ENCODE assay signal across 30 cellular contexts in the genomic region with DNA sequence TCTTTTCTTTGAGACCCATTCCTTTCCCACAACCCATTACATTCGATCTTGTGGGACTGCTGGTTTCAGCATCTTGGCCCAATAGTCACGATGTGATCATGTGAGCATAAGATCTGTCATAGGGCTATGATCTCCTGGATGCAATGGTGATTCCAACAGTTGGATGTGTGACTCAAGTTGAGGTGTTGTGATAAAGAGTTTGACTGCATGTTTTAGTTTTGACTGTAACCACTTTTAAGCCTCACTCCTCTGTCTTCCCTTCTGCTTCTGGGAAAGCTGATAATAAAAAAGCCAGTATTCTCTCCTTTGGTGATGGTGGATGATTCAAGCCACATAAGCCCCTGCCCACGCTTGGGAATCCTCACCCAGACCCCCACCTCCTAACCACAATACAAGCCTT.
DNase-seq lines count a peak whose midpoint lies in the region; ATAC-seq, FAIRE-seq and TF ChIP-seq lines count a peak whose summit lies in the region.
"Had no signal": no experiment of that assay in that cellular context is flagged by ENCODE, and none has a peak within 500 bp of the region (broad histone marks: within the 10 kb centered on the region; RNA-seq: fewer than 3 reads in every experiment).

No MANE protein-coding gene starts in this region.

- H3K36me3 ChIP-seq in Panc1 (ENCODE audit: control insufficient read depth, insufficient read depth, low read length) = no peaks in the 10 kb centered on the region
- H3K36me3 ChIP-seq: neural progenitor cell, prostate gland, SJSA1, vagina had no signal

- TF ChIP-seq POLR2A in H54 (IDR thresholded peaks at IDR 0.05; ENCODE audit: low read depth, low read length) = no peak

- POLR2A ChIA-PET in Panc1 (lab: Charles Lee) = no interaction called here
- POLR2A ChIA-PET in activated CD8-positive, alpha-beta T cell treated with anti-CD3 and anti-CD28 coated beads for 36 hours (lab: Charles Lee) = no interaction called here

- FAIRE-seq in H54 (lab: Jason Lieb, UNC) = peak; percentile 87
- FAIRE-seq: D721Med, endometrium, G401.6, GM18507 had no signal

- H3K4me1 Mint-ChIP-seq in activated CD8-positive, alpha-beta T cell treated with anti-CD3 and anti-CD28 coated beads for 36 hours (ENCODE audit: low read depth) = no peaks in the 10 kb centered on the region
- H3K4me1 Mint-ChIP-seq: activated CD4-positive, alpha-beta T cell treated with anti-CD3 and anti-CD28 coated beads, Interleukin-2, amount 10 ng/mL, durations not matched to agents 7 days and 5 days; activated T-helper 17 cell treated with anti-CD3 and anti-CD28 coated beads, Interleukin-2, amount 50 U/mL, for 72 hours; neural progenitor cell; stimulated activated effector memory CD8-positive, alpha-beta T cell treated with anti-CD3 and anti-CD28 coated beads, Interleukin-12 subunit alpha, Interleukin-12 subunit beta, amount 100 ng/mL, for 72 hours had no signal

- in situ Hi-C loops in Panc1 (cut with HindIII; ENCODE audit: low pct_unique_long_range_greater_than_20kb, low sequenced_read_pairs) = no loop called here

- ATAC-seq in Panc1 (no peak), HG03378 (IDR thresholded peaks at IDR 0.05; ENCODE audit: unreplicated experiment) (no peak), GM21737 (IDR thresholded peaks at IDR 0.05; ENCODE audit: unreplicated experiment) (no peak)
- no peak for ATAC-seq in activated CD8-positive, alpha-beta T cell treated with anti-CD3 and anti-CD28 coated beads for 36 hours
- ATAC-seq: activated T-helper 17 cell treated with anti-CD3 and anti-CD28 coated beads, Interleukin-2, amount 50 U/mL, for 72 hours; body of pancreas; HCT116; stimulated activated effector memory CD8-positive, alpha-beta T cell treated with anti-CD3 and anti-CD28 coated beads, Interleukin-12 subunit alpha, Interleukin-12 subunit beta, amount 100 ng/mL, for 72 hours had no signal

- no peaks in the 10 kb centered on the region for H3K27me3 ChIP-seq in Panc1 (ENCODE audit: control insufficient read depth, insufficient read depth, low read length)
- H3K27me3 ChIP-seq: body of pancreas, neural progenitor cell, SJSA1, testis, vagina had no signal

- intact Hi-C loops in Panc1 (cut with micrococcal nuclease; ENCODE audit: unreplicated experiment) = no loop called here
- intact Hi-C loops in activated CD8-positive, alpha-beta T cell treated with anti-CD3 and anti-CD28 coated beads for 36 hours (cut with micrococcal nuclease) = no loop called here

- peaks cover 8% of the 10 kb centered on the region; the same call in 1 of the 2 replicates for H3K9me3 ChIP-seq in Panc1 (ENCODE audit: control insufficient read depth, insufficient read depth, low read depth, low read length)
- H3K9me3 ChIP-seq: body of pancreas, prostate gland, testis had no signal

- H3K4me3 ChIP-seq in Panc1 (ENCODE audit: low read depth in 2 of 2, low read length in 2 of 2) = no peak overlapping the region
- H3K4me3 ChIP-seq in cardiac fibroblast (replicated peaks in 1 of 2; ENCODE audit: low read depth in 2 of 2, low read length in 2 of 2) = no peak overlapping the region
- H3K4me3 ChIP-seq: body of pancreas, coronary artery, neural progenitor cell, prostate gland, SJSA1, testis, vagina had no signal

- DNase-seq in H54 (ENCODE audit: insufficient read length, low spot score) (no peak), Panc1 (ENCODE audit: low read depth, low spot score) (peak; percentile 20), cardiac fibroblast (ENCODE audit: low read depth in 2 of 2) (peak; percentile 8 to 64), myocyte (ENCODE audit: low read depth) (peak; percentile 15), GM03348 (ENCODE audit: low spot score) (no peak)
- no peak for DNase-seq in activated CD8-positive, alpha-beta T cell treated with anti-CD3 and anti-CD28 coated beads for 36 hours
- DNase-seq: activated CD4-positive, alpha-beta T cell treated with anti-CD3 and anti-CD28 coated beads, Interleukin-2, amount 10 ng/mL, durations not matched to agents 7 days and 5 days; body of pancreas; C1 segment of cervical spinal cord; hippocampal formation; islet precursor cell; KG1; NCI-H1930; NCI-H82; testis had no signal

- no TSS peak for BruUV-seq in Panc1 (replicated peaks; lab: Mats Ljungman, UMichigan)

- no peaks in the 10 kb centered on the region for H3K36me3 Mint-ChIP-seq in activated CD8-positive, alpha-beta T cell treated with anti-CD3 and anti-CD28 coated beads for 36 hours (ENCODE audit: low read depth)
- H3K36me3 Mint-ChIP-seq: activated naive CD8-positive, alpha-beta T cell; neural progenitor cell; stimulated activated effector memory CD8-positive, alpha-beta T cell treated with anti-CD3 and anti-CD28 coated beads, Interleukin-12 subunit alpha, Interleukin-12 subunit beta, amount 100 ng/mL, for 72 hours had no signal

- no peak overlapping the region for H3K27ac ChIP-seq in Panc1 (ENCODE audit: low read length)
- H3K27ac ChIP-seq: body of pancreas, coronary artery, neural progenitor cell, prostate gland, SJSA1, testis, vagina had no signal

- H3K27ac Mint-ChIP-seq in activated CD8-positive, alpha-beta T cell treated with anti-CD3 and anti-CD28 coated beads for 36 hours = no peak overlapping the region
- H3K27ac Mint-ChIP-seq: activated CD4-positive, alpha-beta T cell treated with anti-CD3 and anti-CD28 coated beads, Interleukin-2, amount 10 ng/mL, durations not matched to agents 7 days and 5 days; activated naive CD8-positive, alpha-beta T cell; activated T-helper 17 cell treated with anti-CD3 and anti-CD28 coated beads, Interleukin-2, amount 50 U/mL, for 72 hours; neural progenitor cell; stimulated activated effector memory CD8-positive, alpha-beta T cell treated with anti-CD3 and anti-CD28 coated beads, Interleukin-12 subunit alpha, Interleukin-12 subunit beta, amount 100 ng/mL, for 72 hours had no signal

- H3K9me3 Mint-ChIP-seq in activated CD8-positive, alpha-beta T cell treated with anti-CD3 and anti-CD28 coated beads for 36 hours = peaks cover 2% of the 10 kb centered on the region

- no peak overlapping the region for H3K4me3 Mint-ChIP-seq in activated CD8-positive, alpha-beta T cell treated with anti-CD3 and anti-CD28 coated beads for 36 hours
- H3K4me3 Mint-ChIP-seq: activated CD4-positive, alpha-beta T cell treated with anti-CD3 and anti-CD28 coated beads, Interleukin-2, amount 10 ng/mL, durations not matched to agents 7 days and 5 days; activated naive CD8-positive, alpha-beta T cell; activated T-helper 17 cell treated with anti-CD3 and anti-CD28 coated beads, Interleukin-2, amount 50 U/mL, for 72 hours; neural progenitor cell; stimulated activated effector memory CD8-positive, alpha-beta T cell treated with anti-CD3 and anti-CD28 coated beads, Interleukin-12 subunit alpha, Interleukin-12 subunit beta, amount 100 ng/mL, for 72 hours had no signal

- CTCF ChIA-PET in Panc1 (lab: Charles Lee) = no interaction called here
- CTCF ChIA-PET in activated CD8-positive, alpha-beta T cell treated with anti-CD3 and anti-CD28 coated beads for 36 hours (lab: Charles Lee) = interaction anchor here (0.6 kb wide), 1 partner anchor 1105 kb away, joined by 6 read pairs; no protein-coding TSS in a partner anchor

- H3K4me1 ChIP-seq in Panc1 (ENCODE audit: control insufficient read depth, insufficient read depth, low read length) = no peaks in the 10 kb centered on the region
- H3K4me1 ChIP-seq: body of pancreas, neural progenitor cell, prostate gland, SJSA1, testis, vagina had no signal

- peaks cover 7% of the 10 kb centered on the region for H3K27me3 Mint-ChIP-seq in activated CD8-positive, alpha-beta T cell treated with anti-CD3 and anti-CD28 coated beads for 36 hours
- H3K27me3 Mint-ChIP-seq: activated CD4-positive, alpha-beta T cell treated with anti-CD3 and anti-CD28 coated beads, Interleukin-2, amount 10 ng/mL, durations not matched to agents 7 days and 5 days had no signal

- TF ChIP-seq CTCF in Panc1 (IDR thresholded peaks at IDR 0.05) (no peak), cardiac fibroblast (IDR thresholded peaks at IDR 0.05; ENCODE audit: low read depth, low read length) (no peak)
- no peak for TF ChIP-seq CTCF in activated CD8-positive, alpha-beta T cell treated with anti-CD3 and anti-CD28 coated beads for 36 hours (IDR thresholded peaks at IDR 0.05)

Comparison
In these comparisons a context has a peak if more than half of its experiments do, and no peak if none do; other contexts are left out.
1. DNase-seq: peak in Panc1 (single experiment), cardiac fibroblast (2 of 2) and myocyte (single experiment); none in H54 (single experiment), activated CD8-positive, alpha-beta T cell treated with anti-CD3 and anti-CD28 coated beads for 36 hours (single experiment) and GM03348 (single experiment).